In the genomic region with DNA sequence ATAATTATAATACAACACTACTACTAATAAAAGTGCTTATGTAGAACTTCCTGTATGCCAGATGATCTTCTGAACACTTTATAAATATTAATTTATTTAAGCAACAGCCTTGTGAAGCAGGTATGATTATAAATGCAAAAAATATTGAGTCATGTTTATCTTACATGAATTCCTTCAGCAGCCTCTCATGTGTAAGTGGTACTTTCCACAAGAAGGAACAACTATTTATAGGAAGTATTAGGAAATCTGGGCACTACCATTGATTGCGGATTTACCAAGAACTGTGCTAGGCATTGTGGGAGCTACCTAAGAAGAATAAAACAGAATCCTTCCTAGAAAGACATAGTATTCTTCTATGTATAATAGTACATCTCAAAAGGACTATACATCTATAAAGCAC, we compare ENCODE assay signal across 13 cellular contexts. TPM values are rescaled to one million over a fixed set of nuclear protein-coding genes. Genes with fewer than 3 reads are reported as not detected.
"Had no signal": no experiment of that assay in that cellular context is flagged by ENCODE, and none has a peak within 500 bp of the region (broad histone marks: within the 10 kb centered on the region; RNA-seq: fewer than 3 reads in every experiment).

No MANE protein-coding gene starts in this region.

- DNase-seq: activated CD4-positive, CD25-positive, alpha-beta regulatory T cell treated with anti-CD3 and anti-CD28 coated beads, Interleukin-2, amount 50 U/mL, for 72 hours; activated naive CD4-positive, alpha-beta T cell treated with anti-CD3 and anti-CD28 coated beads, Interleukin-2, amount 10 ng/mL, durations not matched to agents 7 days and 5 days; activated T-cell treated with anti-CD3 and anti-CD28 coated beads, Interleukin-2, amount 50 U/mL, for 1 hour; esophagus squamous epithelium; foreskin fibroblast; mucosa of descending colon; naive thymus-derived CD4-positive, alpha-beta T cell; posterior cingulate gyrus; retina; T-helper 1 cell; T1000; tibial artery had no signal

RNA-seq across cellular contexts. Expression of a gene that starts 10.7 kb away (rescaled TPM):
- polyA plus RNA-seq: cardiac muscle cell; naive thymus-derived CD4-positive, alpha-beta T cell had no signal
